In the genomic region with DNA sequence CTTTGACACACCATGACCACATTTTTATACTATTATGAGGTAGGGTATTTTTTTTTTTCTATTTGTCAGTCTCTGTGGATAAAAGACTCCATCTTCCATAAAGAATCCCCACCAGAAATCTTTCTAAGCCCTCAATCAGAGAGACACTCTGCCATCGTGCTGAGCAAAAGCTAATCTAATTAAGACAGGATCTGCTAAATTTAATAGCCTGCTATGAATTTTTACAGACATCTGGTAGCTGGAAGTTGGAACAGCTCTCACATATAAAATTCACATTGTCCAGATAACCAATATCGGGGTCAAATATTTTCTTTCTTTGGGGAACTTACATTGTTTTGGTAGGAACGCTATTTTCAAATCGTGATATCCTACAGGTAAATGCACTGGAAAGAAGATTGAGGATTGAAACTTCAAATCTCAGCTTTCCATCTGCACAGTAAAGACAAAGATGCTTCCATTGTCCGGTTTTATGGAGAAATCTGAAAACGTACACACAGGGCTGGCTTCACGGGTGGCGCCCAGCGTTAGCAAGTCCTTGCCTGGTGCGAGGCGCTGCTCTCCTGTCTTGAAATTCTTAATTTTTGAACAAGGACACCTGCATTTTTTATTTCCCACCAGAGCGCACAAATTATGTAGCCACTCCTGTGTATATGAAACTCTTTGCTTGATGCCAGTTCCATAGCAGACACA, we compare ENCODE assay signal across 27 cellular contexts.
DNase-seq lines count a peak whose midpoint lies in the region; ATAC-seq and TF ChIP-seq lines count a peak whose summit lies in the region.
"Had no signal": no experiment of that assay in that cellular context is flagged by ENCODE, and none has a peak within 500 bp of the region (broad histone marks: within the 10 kb centered on the region; RNA-seq: fewer than 3 reads in every experiment).

No MANE protein-coding gene starts in this region.

- TF ChIP-seq CTCF in smooth muscle cell (IDR thresholded peaks at IDR 0.05; ENCODE audit: borderline replicate concordance, insufficient read depth, poor library complexity, severe bottlenecking) = no peak
- no peak for TF ChIP-seq CTCF in uterus (IDR thresholded peaks at IDR 0.05)
- no peak for TF ChIP-seq CTCF in sigmoid colon (IDR thresholded peaks at IDR 0.05)

- H3K4me1 Mint-ChIP-seq in activated T-cell treated with anti-CD3 and anti-CD28 coated beads, Interleukin-2, amount 50 U/mL, for 4 hours (ENCODE audit: low read depth) = peaks cover 5% of the 10 kb centered on the region
- H3K4me1 Mint-ChIP-seq in activated T-helper 17 cell treated with anti-CD3 and anti-CD28 coated beads, Interleukin-2, amount 50 U/mL, for 72 hours = no peaks in the 10 kb centered on the region
- H3K4me1 Mint-ChIP-seq in naive thymus-derived CD8-positive, alpha-beta T cell = peaks cover 0 to 27% (median 7%) of the 10 kb centered on the region in 4 donors

- no peaks in the 10 kb centered on the region for H3K27me3 Mint-ChIP-seq in activated T-cell treated with anti-CD3 and anti-CD28 coated beads, Interleukin-2, amount 50 U/mL, for 4 hours (ENCODE audit: low read depth)
- H3K27me3 Mint-ChIP-seq in activated T-helper 17 cell treated with anti-CD3 and anti-CD28 coated beads, Interleukin-2, amount 50 U/mL, for 72 hours = no peaks in the 10 kb centered on the region
- H3K27me3 Mint-ChIP-seq in naive thymus-derived CD8-positive, alpha-beta T cell = peaks cover 0 to 21% (median 0%) of the 10 kb centered on the region in 5 donors

- peaks cover 4% of the 10 kb centered on the region for H3K36me3 Mint-ChIP-seq in activated T-cell treated with anti-CD3 and anti-CD28 coated beads, Interleukin-2, amount 50 U/mL, for 4 hours (ENCODE audit: insufficient read depth)
- no peaks in the 10 kb centered on the region for H3K36me3 Mint-ChIP-seq in activated T-helper 17 cell treated with anti-CD3 and anti-CD28 coated beads, Interleukin-2, amount 50 U/mL, for 72 hours (ENCODE audit: low read depth)
- H3K36me3 Mint-ChIP-seq in naive thymus-derived CD8-positive, alpha-beta T cell = peaks cover 0 to 23% (median 5%) of the 10 kb centered on the region in 3 donors

- H3K9ac ChIP-seq in smooth muscle cell (ENCODE audit: low read depth) = no peak overlapping the region

- TF ChIP-seq EP300 in sigmoid colon (IDR thresholded peaks at IDR 0.05) = no peak

- H3F3A ChIP-seq in smooth muscle cell (ENCODE audit: low read depth) = no peaks in the 10 kb centered on the region

- DNase-seq in activated T-cell treated with anti-CD3 and anti-CD28 coated beads, Interleukin-2, amount 50 U/mL, for 4 hours = no peak
- DNase-seq in activated T-cell treated with anti-CD3 and anti-CD28 coated beads for 4 hours (no peak), NCI-H82 (lab: John Stamatoyannopoulos, UW) (peak; percentile 63), smooth muscle cell (lab: John Stamatoyannopoulos, UW; ENCODE audit: unreplicated experiment) (no peak), uterus (no peak), sigmoid colon (no peak)
- no peak for DNase-seq in naive thymus-derived CD8-positive, alpha-beta T cell
- DNase-seq: activated naive CD4-positive, alpha-beta T cell treated with Interleukin-2 at 50 U/mL for 16 hours; brain microvascular endothelial cell; DMS53; dorsolateral prefrontal cortex; esophagus squamous epithelium; heart right ventricle; left ventricle myocardium superior; mesendoderm; NCI-H1417; NCI-H2081; NCI-H345; NCI-H69; OCI-M1; right cardiac atrium; stimulated activated CD8-positive, alpha-beta memory T cell treated with anti-CD3 and anti-CD28 coated beads, Interleukin-4, amount 100 ng/mL, for 48 hours had no signal

- H3K9me3 Mint-ChIP-seq in activated T-cell treated with anti-CD3 and anti-CD28 coated beads, Interleukin-2, amount 50 U/mL, for 4 hours = peaks cover 23% of the 10 kb centered on the region
- H3K9me3 Mint-ChIP-seq in activated T-helper 17 cell treated with anti-CD3 and anti-CD28 coated beads, Interleukin-2, amount 50 U/mL, for 72 hours = no peaks in the 10 kb centered on the region
- H3K9me3 Mint-ChIP-seq in naive thymus-derived CD8-positive, alpha-beta T cell = peaks cover 6 to 37% (median 15%) of the 10 kb centered on the region in 9 donors

- intact Hi-C loops in uterus (cut with DNase I; ENCODE audit: low total_unique reads) = no loop called here
- intact Hi-C loops in sigmoid colon (cut with DNase I) = no loop called here

- H3K4me2 ChIP-seq in smooth muscle cell = no peak overlapping the region
- H3K4me2 ChIP-seq: A549 had no signal

- H4K20me1 ChIP-seq in smooth muscle cell (ENCODE audit: low read depth) = no peaks in the 10 kb centered on the region

- H3K9me3 ChIP-seq in smooth muscle cell (replicated peaks; ENCODE audit: low read depth) (peaks cover 4% of the 10 kb centered on the region), uterus (peaks cover 0 to 5% of the 10 kb centered on the region in 2 donors), sigmoid colon (peaks cover 5 to 14% (median 9%) of the 10 kb centered on the region in 4 donors)
- H3K9me3 ChIP-seq: A549 had no signal

- no peaks in the 10 kb centered on the region for H3K4me1 ChIP-seq in smooth muscle cell (ENCODE audit: low read depth)
- H3K4me1 ChIP-seq in uterus = no peaks in the 10 kb centered on the region
- peaks cover 2 to 22% (median 18%) of the 10 kb centered on the region in 4 donors for H3K4me1 ChIP-seq in sigmoid colon
- H3K4me1 ChIP-seq: A549, HAP-1 had no signal

- H2AFZ ChIP-seq in smooth muscle cell (ENCODE audit: low read depth) = peak overlapping the region; percentile 74

- ATAC-seq in activated T-cell treated with anti-CD3 and anti-CD28 coated beads, Interleukin-2, amount 50 U/mL, for 4 hours = no peak
- ATAC-seq in activated T-helper 17 cell treated with anti-CD3 and anti-CD28 coated beads, Interleukin-2, amount 50 U/mL, for 72 hours (replicated peaks) = peak; percentile 24
- no peak for ATAC-seq in naive thymus-derived CD8-positive, alpha-beta T cell
- ATAC-seq: A549, left ventricle myocardium superior had no signal

- H3K27me3 ChIP-seq in smooth muscle cell (ENCODE audit: low read depth) = no peaks in the 10 kb centered on the region
- no peaks in the 10 kb centered on the region for H3K27me3 ChIP-seq in uterus
- no peaks in the 10 kb centered on the region for H3K27me3 ChIP-seq in sigmoid colon
- H3K27me3 ChIP-seq: brain microvascular endothelial cell, esophagus squamous epithelium, heart right ventricle, tibial nerve had no signal

- no peak overlapping the region for H3K27ac ChIP-seq in smooth muscle cell (ENCODE audit: low read depth)
- H3K27ac ChIP-seq in uterus = peak overlapping the region in 1 of 2 donors; percentile 10
- H3K27ac ChIP-seq in sigmoid colon = peak overlapping the region in 1 of 4 donors; percentile 49
- H3K27ac ChIP-seq: A549, brain microvascular endothelial cell, dorsolateral prefrontal cortex, esophagus squamous epithelium, heart right ventricle, tibial nerve had no signal

- TF ChIP-seq POLR2A in uterus (IDR thresholded peaks at IDR 0.05) (no peak), sigmoid colon (IDR thresholded peaks at IDR 0.05) (no peak)

- H3K36me3 ChIP-seq in smooth muscle cell (ENCODE audit: low read depth) (no peaks in the 10 kb centered on the region), uterus (no peaks in the 10 kb centered on the region), sigmoid colon (no peaks in the 10 kb centered on the region)
- H3K36me3 ChIP-seq: brain microvascular endothelial cell, esophagus squamous epithelium, HAP-1, heart right ventricle, tibial nerve had no signal

- H3K27ac Mint-ChIP-seq in activated T-helper 17 cell treated with anti-CD3 and anti-CD28 coated beads, Interleukin-2, amount 50 U/mL, for 72 hours = peak overlapping the region; percentile 99
- peak overlapping the region in 2 of 10 donors; percentile 22 to 79 for H3K27ac Mint-ChIP-seq in naive thymus-derived CD8-positive, alpha-beta T cell
- H3K27ac Mint-ChIP-seq: T-helper 1 cell treated with Interleukin-12 subunit alpha and Interleukin-12 subunit beta and Interleukin-4 antibody, amounts not matched to agents 30 μg/mL and 1 μg/mL, for 36 hours had no signal

- no peak overlapping the region for H3K4me3 ChIP-seq in smooth muscle cell
- no peak overlapping the region for H3K4me3 ChIP-seq in uterus
- no peak overlapping the region for H3K4me3 ChIP-seq in sigmoid colon
- H3K4me3 ChIP-seq: A549, dorsolateral prefrontal cortex, esophagus squamous epithelium, HAP-1, heart right ventricle, tibial nerve had no signal

- H3K4me3 Mint-ChIP-seq in activated T-cell treated with anti-CD3 and anti-CD28 coated beads, Interleukin-2, amount 50 U/mL, for 4 hours = peak overlapping the region; percentile 27
- peak overlapping the region; percentile 78 for H3K4me3 Mint-ChIP-seq in activated T-helper 17 cell treated with anti-CD3 and anti-CD28 coated beads, Interleukin-2, amount 50 U/mL, for 72 hours
- H3K4me3 Mint-ChIP-seq in naive thymus-derived CD8-positive, alpha-beta T cell = no peak overlapping the region
- H3K4me3 Mint-ChIP-seq: T-helper 1 cell treated with Interleukin-12 subunit alpha and Interleukin-12 subunit beta and Interleukin-4 antibody, amounts not matched to agents 30 μg/mL and 1 μg/mL, for 36 hours had no signal

- no peaks in the 10 kb centered on the region for H3K79me2 ChIP-seq in smooth muscle cell (ENCODE audit: low read depth)

- WGBS in smooth muscle cell (ENCODE audit: low lambda C conversion rate) = 87% methylated on average over 12 of the region's 12 CpGs
- 91 to 95% methylated on average over 12 of the region's 12 CpGs for WGBS in sigmoid colon, 2 donors

- POLR2A ChIA-PET in naive thymus-derived CD8-positive, alpha-beta T cell (lab: Charles Lee) = no interaction called here

Comparison
In these comparisons a context has a peak if more than half of its experiments do, and no peak if none do; other contexts are left out.
1. H3K4me3 Mint-ChIP-seq: peak in activated T-cell treated with anti-CD3 and anti-CD28 coated beads, Interleukin-2, amount 50 U/mL, for 4 hours (single experiment) and activated T-helper 17 cell treated with anti-CD3 and anti-CD28 coated beads, Interleukin-2, amount 50 U/mL, for 72 hours (single experiment); none in naive thymus-derived CD8-positive, alpha-beta T cell (0 of 10).